Comparison of ENCODE assay signal across 16 cellular contexts in the genomic region with DNA sequence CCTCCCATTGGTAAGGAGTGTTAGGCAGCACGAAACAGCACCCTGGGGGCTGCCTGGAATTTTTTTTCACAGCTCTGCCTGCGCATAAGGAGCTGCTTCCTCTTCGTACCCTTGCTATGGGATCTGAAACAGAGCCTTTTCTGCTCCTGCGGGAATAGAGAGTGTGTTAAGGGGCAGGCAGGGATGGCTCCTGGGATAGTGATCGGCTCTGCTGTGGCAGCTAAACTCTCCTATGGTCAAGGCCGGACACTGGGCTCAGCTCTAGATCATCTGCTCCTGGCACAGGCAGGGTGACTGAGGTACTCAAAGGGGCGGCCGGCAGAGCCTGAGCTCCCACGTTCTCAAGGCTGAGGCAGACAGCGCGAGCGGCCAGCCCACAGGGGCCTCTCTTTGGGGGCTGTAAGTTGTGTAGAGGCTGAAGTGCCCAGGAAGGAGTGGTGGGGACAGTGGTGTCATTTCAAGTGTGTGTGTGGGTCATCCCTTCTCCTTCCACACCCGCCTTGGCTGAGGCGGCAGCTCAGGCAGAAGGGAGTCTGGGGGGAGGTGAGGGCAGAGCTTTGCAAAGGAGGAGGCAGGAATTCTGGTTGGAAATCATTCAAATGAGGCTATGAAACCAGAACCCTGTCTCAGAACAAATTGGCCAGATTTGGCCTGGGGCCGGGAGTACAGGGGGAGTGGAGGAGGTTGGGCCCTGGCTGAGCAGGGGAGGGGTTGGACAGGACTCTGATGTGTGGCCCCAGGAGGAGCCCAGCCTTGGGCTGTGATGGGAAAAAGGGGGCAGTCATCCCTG. TPM values are rescaled to one million over a fixed set of nuclear protein-coding genes. Genes with fewer than 3 reads are reported as not detected.
DNase-seq lines count a peak whose midpoint lies in the region; ATAC-seq and TF ChIP-seq lines count a peak whose summit lies in the region.
"Had no signal": no experiment of that assay in that cellular context is flagged by ENCODE, and none has a peak within 500 bp of the region (broad histone marks: within the 10 kb centered on the region; RNA-seq: fewer than 3 reads in every experiment).

No MANE protein-coding gene starts in this region.

- TF ChIP-seq CTCF in AG10803 (conservative IDR thresholded peaks at IDR 0.05; ENCODE audit: low read length) (no peak), mesothelial cell of epicardium (IDR thresholded peaks at IDR 0.05; ENCODE audit: unreplicated experiment) (no peak)

- H3K27me3 Mint-ChIP-seq in mesothelial cell of epicardium (ENCODE audit: low read depth), result no peaks in the 10 kb centered on the region
- no peaks in the 10 kb centered on the region for H3K27me3 Mint-ChIP-seq in activated T-cell treated with anti-CD3 and anti-CD28 coated beads, Interleukin-2, amount 50 U/mL, for 4 hours (ENCODE audit: low read depth)
- H3K27me3 Mint-ChIP-seq: activated CD4-positive, alpha-beta memory T cell treated with anti-CD3 and anti-CD28 coated beads, Interleukin-2, amount 10 ng/mL, durations not matched to agents 7 days and 5 days; memory B cell had no signal

- no peaks in the 10 kb centered on the region for H3K9me3 Mint-ChIP-seq in mesothelial cell of epicardium
- no peaks in the 10 kb centered on the region for H3K9me3 Mint-ChIP-seq in activated T-cell treated with anti-CD3 and anti-CD28 coated beads, Interleukin-2, amount 50 U/mL, for 4 hours
- H3K9me3 Mint-ChIP-seq: activated CD4-positive, alpha-beta memory T cell treated with anti-CD3 and anti-CD28 coated beads, Interleukin-2, amount 10 ng/mL, durations not matched to agents 7 days and 5 days; activated naive CD4-positive, alpha-beta T cell treated with anti-CD3 and anti-CD28 coated beads, Interleukin-2, amount 10 ng/mL, durations not matched to agents 7 days and 5 days; memory B cell; T-cell had no signal

- no peak overlapping the region for H3K4me3 ChIP-seq in AG10803 (ENCODE audit: low read length)
- H3K4me3 ChIP-seq: right lobe of liver, upper lobe of right lung had no signal

- ATAC-seq in GM18517 (IDR thresholded peaks at IDR 0.05; ENCODE audit: unreplicated experiment) (no peak), GM21529 (IDR thresholded peaks at IDR 0.05; ENCODE audit: unreplicated experiment) (no peak)
- no peak for ATAC-seq in activated T-cell treated with anti-CD3 and anti-CD28 coated beads, Interleukin-2, amount 50 U/mL, for 4 hours
- ATAC-seq: T-cell, upper lobe of right lung had no signal

- peaks cover 66% of the 10 kb centered on the region for H3K4me1 Mint-ChIP-seq in mesothelial cell of epicardium
- no peaks in the 10 kb centered on the region for H3K4me1 Mint-ChIP-seq in activated T-cell treated with anti-CD3 and anti-CD28 coated beads, Interleukin-2, amount 50 U/mL, for 4 hours (ENCODE audit: low read depth)
- H3K4me1 Mint-ChIP-seq: activated CD4-positive, alpha-beta memory T cell treated with anti-CD3 and anti-CD28 coated beads, Interleukin-2, amount 10 ng/mL, durations not matched to agents 7 days and 5 days; activated naive CD4-positive, alpha-beta T cell treated with anti-CD3 and anti-CD28 coated beads, Interleukin-2, amount 10 ng/mL, durations not matched to agents 7 days and 5 days; memory B cell; T-cell had no signal

- peak overlapping the region; percentile 96 for H3K27ac Mint-ChIP-seq in mesothelial cell of epicardium
- H3K27ac Mint-ChIP-seq: activated CD4-positive, alpha-beta memory T cell treated with anti-CD3 and anti-CD28 coated beads, Interleukin-2, amount 10 ng/mL, durations not matched to agents 7 days and 5 days; activated naive CD4-positive, alpha-beta T cell treated with anti-CD3 and anti-CD28 coated beads, Interleukin-2, amount 10 ng/mL, durations not matched to agents 7 days and 5 days; memory B cell; T-cell had no signal

- DNase-seq in AG10803 (ENCODE audit: low read depth), result peak; percentile 49
- peak; percentile 73 for DNase-seq in NCI-H2196 (lab: John Stamatoyannopoulos, UW; ENCODE audit: unreplicated experiment)
- peak; percentile 70 for DNase-seq in ecto neural progenitor cell (ENCODE audit: low spot score)
- peak in 1 of 2 experiments; percentile 63 for DNase-seq in mesothelial cell of epicardium (ENCODE audit: low spot score in 2 of 2, unreplicated experiment in 2 of 2)
- no peak for DNase-seq in RKO (ENCODE audit: low spot score)
- DNase-seq in activated T-cell treated with anti-CD3 and anti-CD28 coated beads, Interleukin-2, amount 50 U/mL, for 4 hours, result no peak
- DNase-seq: activated CD4-positive, alpha-beta memory T cell treated with anti-CD3 and anti-CD28 coated beads, Interleukin-2, amount 10 ng/mL, durations not matched to agents 7 days and 5 days; activated naive CD4-positive, alpha-beta T cell treated with anti-CD3 and anti-CD28 coated beads, Interleukin-2, amount 10 ng/mL, durations not matched to agents 7 days and 5 days; cortex of kidney; NCI-H774; right lobe of liver; T-cell; upper lobe of right lung had no signal

- no peaks in the 10 kb centered on the region for H3K36me3 Mint-ChIP-seq in mesothelial cell of epicardium
- no peaks in the 10 kb centered on the region for H3K36me3 Mint-ChIP-seq in activated T-cell treated with anti-CD3 and anti-CD28 coated beads, Interleukin-2, amount 50 U/mL, for 4 hours (ENCODE audit: insufficient read depth)
- H3K36me3 Mint-ChIP-seq: activated naive CD4-positive, alpha-beta T cell treated with anti-CD3 and anti-CD28 coated beads, Interleukin-2, amount 10 ng/mL, durations not matched to agents 7 days and 5 days; memory B cell; T-cell had no signal

- peak overlapping the region; percentile 29 for H3K4me3 Mint-ChIP-seq in mesothelial cell of epicardium
- H3K4me3 Mint-ChIP-seq in activated T-cell treated with anti-CD3 and anti-CD28 coated beads, Interleukin-2, amount 50 U/mL, for 4 hours, result no peak overlapping the region
- H3K4me3 Mint-ChIP-seq: activated CD4-positive, alpha-beta memory T cell treated with anti-CD3 and anti-CD28 coated beads, Interleukin-2, amount 10 ng/mL, durations not matched to agents 7 days and 5 days; activated naive CD4-positive, alpha-beta T cell treated with anti-CD3 and anti-CD28 coated beads, Interleukin-2, amount 10 ng/mL, durations not matched to agents 7 days and 5 days; memory B cell; T-cell had no signal

RNA-seq across cellular contexts. Expression of a gene that starts 31.0 kb away (rescaled TPM):
- 98.9 to 115 TPM (median 106 TPM) in 3 replicates for total RNA-seq in mesothelial cell of epicardium
- under 1 TPM in 1 of 3 donors, not detected in 2; 0.15 TPM for total RNA-seq in activated T-cell treated with anti-CD3 and anti-CD28 coated beads, Interleukin-2, amount 50 U/mL, for 4 hours

Comparison
In these comparisons a context has a peak if more than half of its experiments do, and no peak if none do; other contexts are left out.
1. DNase-seq: peak in AG10803 (single experiment), NCI-H2196 (single experiment) and ecto neural progenitor cell (single experiment); none in RKO (single experiment) and activated T-cell treated with anti-CD3 and anti-CD28 coated beads, Interleukin-2, amount 50 U/mL, for 4 hours (single experiment).
2. RNA of a gene that starts 31.0 kb away (total RNA-seq): 98.9 to 115 TPM in mesothelial cell of epicardium; 0.15 TPM in activated T-cell treated with anti-CD3 and anti-CD28 coated beads, Interleukin-2, amount 50 U/mL, for 4 hours; every median in the first group is over 10 times any median in the second.